Comparison of ENCODE assay signal across 32 cellular contexts in the genomic region with DNA sequence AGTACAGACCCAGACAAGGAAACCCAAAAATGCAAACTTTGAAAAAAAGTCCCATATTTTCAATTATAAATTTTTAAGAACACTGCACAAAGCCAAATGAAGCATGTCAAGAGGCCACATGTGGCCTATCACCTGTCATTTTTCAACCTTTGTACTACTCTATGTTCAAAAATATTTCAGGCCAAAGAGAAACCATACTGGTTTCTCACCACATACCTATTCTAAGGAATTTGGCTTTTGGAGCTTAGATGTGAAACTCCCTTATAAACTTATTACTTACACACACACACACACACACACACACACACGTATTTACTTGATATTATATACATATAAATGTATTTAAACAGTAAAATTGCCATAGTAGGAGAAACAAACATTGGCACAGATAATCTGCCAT.
"Had no signal": no experiment of that assay in that cellular context is flagged by ENCODE, and none has a peak within 500 bp of the region (broad histone marks: within the 10 kb centered on the region; RNA-seq: fewer than 3 reads in every experiment).

No MANE protein-coding gene starts in this region.

- H3K4me3 Mint-ChIP-seq: activated CD4-positive, alpha-beta memory T cell treated with anti-CD3 and anti-CD28 coated beads for 36 hours; activated CD4-positive, alpha-beta T cell treated with anti-CD3 and anti-CD28 coated beads for 36 hours; activated CD4-positive, alpha-beta T cell treated with anti-CD3 and anti-CD28 coated beads, Interleukin-2, amount 10 ng/mL, durations not matched to agents 24 days and 14 days; activated CD8-positive, alpha-beta memory T cell treated with anti-CD3 and anti-CD28 coated beads, Interleukin-2, amount 10 ng/mL, durations not matched to agents 7 days and 5 days; activated CD8-positive, alpha-beta T cell treated with anti-CD3 and anti-CD28 coated beads, Interleukin-2, amount 10 ng/mL, durations not matched to agents 7 days and 5 days; activated naive CD4-positive, alpha-beta T cell treated with anti-CD3 and anti-CD28 coated beads, Interleukin-2, amount 10 ng/mL, durations not matched to agents 7 days and 5 days; activated naive CD8-positive, alpha-beta T cell treated with anti-CD3 and anti-CD28 coated beads, Interleukin-2, amount 10 ng/mL, durations not matched to agents 7 days and 5 days; activated T-cell treated with anti-CD3 and anti-CD28 coated beads, Interleukin-2, amount 50 U/mL, for 24 hours; activated T-cell treated with anti-CD3 and anti-CD28 coated beads, Interleukin-2, amount 50 U/mL, for 72 hours; brain; effector memory CD8-positive, alpha-beta T cell had no signal

- DNase-seq: activated CD4-positive, alpha-beta memory T cell treated with anti-CD3 and anti-CD28 coated beads for 36 hours; activated CD4-positive, alpha-beta T cell treated with anti-CD3 and anti-CD28 coated beads for 36 hours; activated CD4-positive, alpha-beta T cell treated with anti-CD3 and anti-CD28 coated beads, Interleukin-2, amount 10 ng/mL, durations not matched to agents 24 days and 14 days; activated CD4-positive, CD25-positive, alpha-beta regulatory T cell; activated CD4-positive, CD25-positive, alpha-beta regulatory T cell treated with anti-CD3 and anti-CD28 coated beads, Interleukin-2, amount 50 U/mL, for 72 hours; activated CD8-positive, alpha-beta memory T cell treated with anti-CD3 and anti-CD28 coated beads, Interleukin-2, amount 10 ng/mL, durations not matched to agents 7 days and 5 days; activated CD8-positive, alpha-beta memory T cell treated with anti-CD3 and anti-CD28 coated beads, Interleukin-2, amount 50 U/mL, for 4 hours; activated CD8-positive, alpha-beta T cell treated with anti-CD3 and anti-CD28 coated beads, Interleukin-2, amount 10 ng/mL, durations not matched to agents 7 days and 5 days; activated gamma-delta T cell; activated naive CD4-positive, alpha-beta T cell; activated naive CD4-positive, alpha-beta T cell treated with anti-CD3 and anti-CD28 coated beads, Interleukin-2, amount 10 ng/mL, durations not matched to agents 7 days and 5 days; activated naive CD8-positive, alpha-beta T cell treated with anti-CD3 and anti-CD28 coated beads, Interleukin-2, amount 10 ng/mL, durations not matched to agents 7 days and 5 days; activated T-cell treated with anti-CD3 and anti-CD28 coated beads, Interleukin-2, amount 50 U/mL, for 24 hours; activated T-cell treated with anti-CD3 and anti-CD28 coated beads, Interleukin-2, amount 50 U/mL, for 72 hours; central memory CD4-positive, alpha-beta T cell; cerebellar nuclear complex; dermis blood vessel endothelial cell; effector CD4-positive, alpha-beta T cell; effector memory CD8-positive, alpha-beta T cell; erythroblast; foreskin keratinocyte; gastrocnemius medialis; glutamatergic neuron; heart left ventricle; T-helper 2 cell had no signal

- H3K9me3 Mint-ChIP-seq: activated CD4-positive, alpha-beta memory T cell treated with anti-CD3 and anti-CD28 coated beads for 36 hours; activated CD4-positive, alpha-beta T cell treated with anti-CD3 and anti-CD28 coated beads, Interleukin-2, amount 10 ng/mL, durations not matched to agents 24 days and 14 days; activated naive CD4-positive, alpha-beta T cell treated with anti-CD3 and anti-CD28 coated beads, Interleukin-2, amount 10 ng/mL, durations not matched to agents 7 days and 5 days; activated naive CD4-positive, alpha-beta T cell treated with anti-CD3 and anti-CD28 coated beads, Interleukin-2, amount 50 U/mL, for 72 hours; activated naive CD8-positive, alpha-beta T cell treated with anti-CD3 and anti-CD28 coated beads, Interleukin-2, amount 10 ng/mL, durations not matched to agents 7 days and 5 days; brain had no signal

- H3K27me3 ChIP-seq: ascending aorta, breast epithelium, cardiac muscle cell, esophagus muscularis mucosa, foreskin keratinocyte, gastrocnemius medialis, heart left ventricle had no signal

- H3K4me3 ChIP-seq: ascending aorta, breast epithelium, cardiac muscle cell, coronary artery, esophagus muscularis mucosa, gastrocnemius medialis, heart left ventricle had no signal

- H3K36me3 Mint-ChIP-seq: activated CD4-positive, alpha-beta memory T cell treated with anti-CD3 and anti-CD28 coated beads for 36 hours; activated CD8-positive, alpha-beta memory T cell treated with anti-CD3 and anti-CD28 coated beads, Interleukin-2, amount 10 ng/mL, durations not matched to agents 7 days and 5 days; activated naive CD4-positive, alpha-beta T cell treated with anti-CD3 and anti-CD28 coated beads, Interleukin-2, amount 10 ng/mL, durations not matched to agents 7 days and 5 days; activated naive CD4-positive, alpha-beta T cell treated with anti-CD3 and anti-CD28 coated beads, Interleukin-2, amount 50 U/mL, for 72 hours; activated naive CD8-positive, alpha-beta T cell treated with anti-CD3 and anti-CD28 coated beads, Interleukin-2, amount 10 ng/mL, durations not matched to agents 7 days and 5 days; brain had no signal

- H3K27ac Mint-ChIP-seq: activated CD4-positive, alpha-beta memory T cell treated with anti-CD3 and anti-CD28 coated beads for 36 hours; activated CD4-positive, alpha-beta T cell treated with anti-CD3 and anti-CD28 coated beads for 36 hours; activated CD4-positive, alpha-beta T cell treated with anti-CD3 and anti-CD28 coated beads, Interleukin-2, amount 10 ng/mL, durations not matched to agents 24 days and 14 days; activated CD8-positive, alpha-beta memory T cell treated with anti-CD3 and anti-CD28 coated beads, Interleukin-2, amount 10 ng/mL, durations not matched to agents 7 days and 5 days; activated CD8-positive, alpha-beta T cell treated with anti-CD3 and anti-CD28 coated beads, Interleukin-2, amount 10 ng/mL, durations not matched to agents 7 days and 5 days; activated naive CD4-positive, alpha-beta T cell treated with anti-CD3 and anti-CD28 coated beads, Interleukin-2, amount 10 ng/mL, durations not matched to agents 7 days and 5 days; activated naive CD4-positive, alpha-beta T cell treated with anti-CD3 and anti-CD28 coated beads, Interleukin-2, amount 50 U/mL, for 72 hours; activated naive CD8-positive, alpha-beta T cell treated with anti-CD3 and anti-CD28 coated beads, Interleukin-2, amount 10 ng/mL, durations not matched to agents 7 days and 5 days; activated T-cell treated with anti-CD3 and anti-CD28 coated beads, Interleukin-2, amount 50 U/mL, for 24 hours; activated T-cell treated with anti-CD3 and anti-CD28 coated beads, Interleukin-2, amount 50 U/mL, for 72 hours; effector memory CD8-positive, alpha-beta T cell had no signal

- H3K27ac ChIP-seq: ascending aorta, breast epithelium, cardiac muscle cell, coronary artery, esophagus muscularis mucosa, foreskin keratinocyte, gastrocnemius medialis, heart left ventricle had no signal

- ATAC-seq: activated CD4-positive, alpha-beta T cell treated with anti-CD3 and anti-CD28 coated beads for 36 hours; activated CD8-positive, alpha-beta memory T cell treated with anti-CD3 and anti-CD28 coated beads, Interleukin-2, amount 10 ng/mL, durations not matched to agents 7 days and 5 days; activated CD8-positive, alpha-beta T cell treated with anti-CD3 and anti-CD28 coated beads, Interleukin-2, amount 10 ng/mL, durations not matched to agents 7 days and 5 days; activated naive CD4-positive, alpha-beta T cell treated with anti-CD3 and anti-CD28 coated beads, Interleukin-2, amount 50 U/mL, for 72 hours; activated T-cell treated with anti-CD3 and anti-CD28 coated beads, Interleukin-2, amount 50 U/mL, for 72 hours; effector memory CD8-positive, alpha-beta T cell; gastrocnemius medialis; heart left ventricle had no signal

- H3K9me3 ChIP-seq: ascending aorta, breast epithelium, esophagus muscularis mucosa, gastrocnemius medialis, heart left ventricle had no signal

- H3K4me1 ChIP-seq: ascending aorta, breast epithelium, esophagus muscularis mucosa, foreskin keratinocyte, gastrocnemius medialis, heart left ventricle had no signal

- H3K36me3 ChIP-seq: ascending aorta, breast epithelium, cardiac muscle cell, esophagus muscularis mucosa, gastrocnemius medialis, heart left ventricle had no signal

- H3K27me3 Mint-ChIP-seq: activated CD4-positive, alpha-beta memory T cell treated with anti-CD3 and anti-CD28 coated beads for 36 hours; activated CD4-positive, alpha-beta T cell treated with anti-CD3 and anti-CD28 coated beads for 36 hours; activated CD4-positive, alpha-beta T cell treated with anti-CD3 and anti-CD28 coated beads, Interleukin-2, amount 10 ng/mL, durations not matched to agents 24 days and 14 days; activated CD8-positive, alpha-beta memory T cell treated with anti-CD3 and anti-CD28 coated beads, Interleukin-2, amount 10 ng/mL, durations not matched to agents 7 days and 5 days; activated naive CD4-positive, alpha-beta T cell treated with anti-CD3 and anti-CD28 coated beads, Interleukin-2, amount 10 ng/mL, durations not matched to agents 7 days and 5 days; activated naive CD8-positive, alpha-beta T cell treated with anti-CD3 and anti-CD28 coated beads, Interleukin-2, amount 10 ng/mL, durations not matched to agents 7 days and 5 days; activated T-cell treated with anti-CD3 and anti-CD28 coated beads, Interleukin-2, amount 50 U/mL, for 24 hours; brain; effector memory CD8-positive, alpha-beta T cell had no signal

- H3K4me1 Mint-ChIP-seq: activated CD4-positive, alpha-beta T cell treated with anti-CD3 and anti-CD28 coated beads for 36 hours; activated CD4-positive, alpha-beta T cell treated with anti-CD3 and anti-CD28 coated beads, Interleukin-2, amount 10 ng/mL, durations not matched to agents 24 days and 14 days; activated CD8-positive, alpha-beta memory T cell treated with anti-CD3 and anti-CD28 coated beads, Interleukin-2, amount 10 ng/mL, durations not matched to agents 7 days and 5 days had no signal
